Comparison of ENCODE assay signal across 8 cellular contexts in genomic region chr10:58237014-58237830, GRCh38. TPM values are rescaled to one million over a fixed set of nuclear protein-coding genes. Genes with fewer than 3 reads are reported as not detected.
DNase-seq lines count a peak whose midpoint lies in the region; ATAC-seq and TF ChIP-seq lines count a peak whose summit lies in the region.
"Had no signal": no experiment of that assay in that cellular context is flagged by ENCODE, and none has a peak within 500 bp of the region (broad histone marks: within the 10 kb centered on the region; RNA-seq: fewer than 3 reads in every experiment).

No MANE protein-coding gene starts in this region.

- peak; percentile 86 for ATAC-seq in IMR-90 (ENCODE audit: low read depth)

- H2AK9ac ChIP-seq in IMR-90 (replicated peaks; ENCODE audit: low read depth, low read length, poor library complexity): no peak overlapping the region

- H3K9me1 ChIP-seq in IMR-90 (ENCODE audit: insufficient read depth, low read length): peaks cover 8% of the 10 kb centered on the region

- H3K23ac ChIP-seq in IMR-90 (ENCODE audit: low read depth, low read length): peak overlapping the region; percentile 30; the same call in 1 of the 2 replicates

- no peak overlapping the region for H2AFZ ChIP-seq in IMR-90 (replicated peaks; ENCODE audit: low read length, poor library complexity)
- peak overlapping the region; percentile 34 for H2AFZ ChIP-seq in osteoblast (ENCODE audit: low read length)

- H2BK120ac ChIP-seq in IMR-90 (ENCODE audit: low read depth, low read length): peak overlapping the region; percentile 82

- H3K4me2 ChIP-seq in IMR-90 (ENCODE audit: low read depth, low read length): peak overlapping the region; percentile 70; the same call in 1 of the 2 replicates
- peak overlapping the region; percentile 66 for H3K4me2 ChIP-seq in osteoblast (ENCODE audit: insufficient read depth, low read length)

- peak overlapping the region; percentile 27; the same call in 1 of the 2 replicates for H3K56ac ChIP-seq in IMR-90 (ENCODE audit: extremely low read depth, insufficient read depth, low read length)

- BruUV-seq in IMR-90 (replicated peaks; lab: Mats Ljungman, UMichigan): no TSS peak

- H3K27ac ChIP-seq in IMR-90 (ENCODE audit: insufficient read depth, low read length) (peak overlapping the region; percentile 52; the same call in 1 of the 2 replicates), osteoblast (ENCODE audit: low read depth, low read length) (peak overlapping the region; percentile 87), ascending aorta (no peak overlapping the region)

- intact Hi-C loops in IMR-90 (cut with micrococcal nuclease) (loop anchor here (10.0 kb wide), 1 partner anchor 1422 kb away; no protein-coding TSS in a partner anchor), ascending aorta (cut with DNase I) (no loop called here)

- no peak for TF ChIP-seq POLR2A in IMR-90 (IDR thresholded peaks at IDR 0.05; ENCODE audit: low read depth, low read length)

- no peak for TF ChIP-seq RAD21 in IMR-90 (IDR thresholded peaks at IDR 0.05; ENCODE audit: low read length)

- peak overlapping the region; percentile 83 for H2BK5ac ChIP-seq in IMR-90 (ENCODE audit: low read depth, low read length, poor library complexity, severe bottlenecking)

- dilution Hi-C loops in IMR-90 (cut with HindIII; ENCODE audit: low sequenced_read_pairs, unreplicated experiment): no loop called here

- peak overlapping the region; percentile 85; the same call in 2 of the 3 replicates for H2BK15ac ChIP-seq in IMR-90 (ENCODE audit: low read depth, low read length)

- H3K18ac ChIP-seq in IMR-90 (ENCODE audit: low read depth, low read length): peak overlapping the region; percentile 82; the same call in 1 of the 2 replicates

- peaks cover 20 to 34% of the 10 kb centered on the region in 2 experiments; a peak in 3 of 4 replicates for H3K79me1 ChIP-seq in IMR-90 (ENCODE audit: low read depth in 1 of 2, low read length in 2 of 2)

- CTCF ChIA-PET in IMR-90 (lab: Yijun Ruan, JAX): interaction anchor here (1.3 kb wide), 1 partner anchor 59 kb away, joined by 3 read pairs; no protein-coding TSS in a partner anchor

- H3K9ac ChIP-seq in IMR-90 (ENCODE audit: low read depth, low read length): no peak overlapping the region

- in situ Hi-C loops in IMR-90 (cut with MboI; ENCODE audit: low sequenced_read_pairs): no loop called here
- in situ Hi-C loops in G401 (cut with HindIII; ENCODE audit: low sequenced_read_pairs): no loop called here

- H2AK5ac ChIP-seq in IMR-90 (ENCODE audit: low read depth, low read length): peak overlapping the region; percentile 93

- POLR2A ChIA-PET in IMR-90 (lab: Charles Lee; ENCODE audit: unreplicated experiment): no interaction called here

- H3K4ac ChIP-seq in IMR-90 (ENCODE audit: low read depth, low read length): peak overlapping the region; percentile 77

- no peaks in the 10 kb centered on the region for H4K20me1 ChIP-seq in IMR-90 (ENCODE audit: insufficient read depth, low read length)
- no peaks in the 10 kb centered on the region for H4K20me1 ChIP-seq in osteoblast (ENCODE audit: insufficient read depth, low read length)

- no peaks in the 10 kb centered on the region for H3K9me3 ChIP-seq in IMR-90 (ENCODE audit: control insufficient read depth, insufficient read depth, low read length)
- no peaks in the 10 kb centered on the region for H3K9me3 ChIP-seq in osteoblast (ENCODE audit: low read depth, low read length)
- no peaks in the 10 kb centered on the region for H3K9me3 ChIP-seq in ascending aorta

- peak overlapping the region; percentile 69 for H3K14ac ChIP-seq in IMR-90 (replicated peaks; ENCODE audit: low read depth, low read length)

- peak overlapping the region; percentile 68 for H4K91ac ChIP-seq in IMR-90 (ENCODE audit: insufficient read depth, low read depth, low read length)

- peak overlapping the region in 1 of 2 experiments; percentile 57; a peak in 2 of 4 replicates for H4K8ac ChIP-seq in IMR-90 (ENCODE audit: low read depth in 2 of 2, low read length in 2 of 2)

- H3K27me3 ChIP-seq in IMR-90 (ENCODE audit: control insufficient read depth, insufficient read depth, low read length) (no peaks in the 10 kb centered on the region), osteoblast (ENCODE audit: insufficient read depth, low read length) (no peaks in the 10 kb centered on the region), ascending aorta (no peaks in the 10 kb centered on the region)

- H3K36me3 ChIP-seq in IMR-90 (ENCODE audit: control insufficient read depth, insufficient read depth, low read length): peaks cover 5% of the 10 kb centered on the region
- no peaks in the 10 kb centered on the region for H3K36me3 ChIP-seq in osteoblast (ENCODE audit: insufficient read depth, low read length)
- H3K36me3 ChIP-seq in ascending aorta: peaks cover 4 to 14% of the 10 kb centered on the region in 2 donors

- peaks cover 12% of the 10 kb centered on the region for H3K79me2 ChIP-seq in osteoblast (ENCODE audit: insufficient read depth, low read length)

- 0 out of 2 replicates have a peak overlapping the region, but pooled peaks have one; percentile 4 for H4K5ac ChIP-seq in IMR-90 (ENCODE audit: low read depth, low read length)

- H3K4me1 ChIP-seq in IMR-90 (ENCODE audit: control insufficient read depth, insufficient read depth, low read length): peaks cover 18% of the 10 kb centered on the region
- peaks cover 41% of the 10 kb centered on the region for H3K4me1 ChIP-seq in osteoblast (ENCODE audit: insufficient read depth, low read length)
- no peaks in the 10 kb centered on the region for H3K4me1 ChIP-seq in ascending aorta

- DNase-seq in EH (ENCODE audit: low read depth) (peak; percentile 85), IMR-90 (peak; percentile 92), cardiac fibroblast (ENCODE audit: low read depth in 2 of 2) (peak; percentile 90 to 96), osteoblast (ENCODE audit: insufficient read length, low spot score, missing footprints) (peak; percentile 73), ascending aorta (ENCODE audit: low spot score in 2 of 2) (no peak), G401 (ENCODE audit: low spot score) (no peak), inferior parietal cortex (ENCODE audit: extremely low spot score) (no peak)
- DNase-seq: activated CD4-positive, CD25-positive, alpha-beta regulatory T cell treated with anti-CD3 and anti-CD28 coated beads, Interleukin-2, amount 50 U/mL, for 72 hours had no signal

- WGBS in IMR-90 (ENCODE audit: extremely low coverage in 2 of 2, insufficient read length in 1 of 2), 2 experiments: no CpG with 5 or more reads among the region's 3 CpGs

- TF ChIP-seq CTCF in IMR-90 (conservative IDR thresholded peaks at IDR 0.05; ENCODE audit: low read depth, low read length): no peak
- no peak for TF ChIP-seq CTCF in cardiac fibroblast (IDR thresholded peaks at IDR 0.05; ENCODE audit: low read depth, low read length)
- TF ChIP-seq CTCF in osteoblast (IDR thresholded peaks at IDR 0.05; ENCODE audit: extremely low read depth, low read depth, low read length): no peak
- no peak for TF ChIP-seq CTCF in ascending aorta (IDR thresholded peaks at IDR 0.05)

- no peak overlapping the region for H3K4me3 ChIP-seq in IMR-90 (ENCODE audit: insufficient read depth, low read depth, low read length)
- H3K4me3 ChIP-seq in cardiac fibroblast (replicated peaks in 1 of 2; ENCODE audit: low read depth in 2 of 2, low read length in 2 of 2): no peak overlapping the region
- H3K4me3 ChIP-seq in osteoblast (ENCODE audit: insufficient read depth, low read length): peak overlapping the region; percentile 34
- H3K4me3 ChIP-seq in ascending aorta: no peak overlapping the region

- peak overlapping the region; percentile 86 for H2BK20ac ChIP-seq in IMR-90 (ENCODE audit: low read depth, low read length)

TF ChIP-seq in IMR-90, 13 proteins besides CTCF, POLR2A, EP300 and RAD21:
- no peak for TF ChIP-seq MAFK (IDR thresholded peaks at IDR 0.05; ENCODE audit: low read depth, low read length)
- no peak for TF ChIP-seq MAZ (IDR thresholded peaks at IDR 0.05; ENCODE audit: borderline replicate concordance, low read depth, low read length)
- TF ChIP-seq MXI1 (IDR thresholded peaks at IDR 0.05; ENCODE audit: borderline replicate concordance, low read depth, low read length): no peak
- peak; percentile 86; the same call in 1 of the 2 replicates for TF ChIP-seq FOS (IDR thresholded peaks at IDR 0.05; ENCODE audit: low read depth, low read length)
- 0 out of 2 replicates have a peak, but pooled peaks have one; percentile 1 for TF ChIP-seq CEBPB (IDR thresholded peaks at IDR 0.05; ENCODE audit: low read depth, low read length)

RNA-seq across cellular contexts. Expression of gene IPMK, which starts 30.5 kb away (rescaled TPM):
- 2.0 and 5.0 TPM in 2 replicates for total RNA-seq in IMR-90 (2012; rRNA removed)
- 0.69 and 0.89 TPM in 2 replicates for polyA plus RNA-seq in IMR-90 (2012; rRNA removed)
- 0.13 and 0.25 TPM in 2 replicates for polyA plus RNA-seq in IMR-90 (2012; cell fraction: cytosol; rRNA removed)
- 0.21 and 1.0 TPM in 2 replicates for polyA plus RNA-seq in IMR-90 (2012; cell fraction: nucleus; rRNA removed; ENCODE audit: low replicate concordance)
- 10.9 TPM in 2 replicates for total RNA-seq in osteoblast
- total RNA-seq in ascending aorta: 2.8 TPM
- total RNA-seq in G401 (2014; rRNA removed; shearing (Covaris generic)): 1.4 and 1.9 TPM in 2 replicates

RNA-seq across cellular contexts. Expression of gene CISD1, which starts 31.7 kb away (rescaled TPM):
- total RNA-seq in IMR-90 (2012; rRNA removed) (25.8 and 34.6 TPM in 2 replicates), osteoblast (31.5 and 34.2 TPM in 2 replicates), ascending aorta (18.0 TPM)
- polyA plus RNA-seq in IMR-90 (2012; rRNA removed): 25.7 and 28.2 TPM in 2 replicates
- polyA plus RNA-seq in IMR-90 (2012; cell fraction: cytosol; rRNA removed): 6.6 and 13.8 TPM in 2 replicates
- polyA plus RNA-seq in IMR-90 (2012; cell fraction: nucleus; rRNA removed; ENCODE audit: low replicate concordance): 2.0 and 16.6 TPM in 2 replicates
- 39.6 and 44.6 TPM in 2 replicates for total RNA-seq in G401 (2014; rRNA removed; shearing (Covaris generic))

Comparison
In these comparisons a context has a peak if more than half of its experiments do, and no peak if none do; other contexts are left out.
1. DNase-seq: peak in EH (single experiment), IMR-90 (single experiment), cardiac fibroblast (2 of 2) and osteoblast (single experiment); none in ascending aorta (0 of 2), G401 (single experiment) and inferior parietal cortex (single experiment).
2. H3K27ac ChIP-seq: peak in IMR-90 (single experiment) and osteoblast (single experiment); none in ascending aorta (0 of 2).